In genomic region chr13:33284916-33285315, GRCh38 we compare ENCODE assay signal across 8 cellular contexts. TPM values are rescaled to one million over a fixed set of nuclear protein-coding genes. Genes with fewer than 3 reads are reported as not detected.
DNase-seq lines count a peak whose midpoint lies in the region; ATAC-seq and TF ChIP-seq lines count a peak whose summit lies in the region.

No MANE protein-coding gene starts in this region.

- no peaks in the 10 kb centered on the region for H3K9me3 ChIP-seq in CD4-positive, alpha-beta T cell (ENCODE audit: control insufficient read depth, low read length)
- no peaks in the 10 kb centered on the region for H3K9me3 ChIP-seq in right cardiac atrium (ENCODE audit: control insufficient read depth, low read length)
- no peaks in the 10 kb centered on the region for H3K9me3 ChIP-seq in sigmoid colon

- peak overlapping the region; percentile 85 for H3K4me3 ChIP-seq in right cardiac atrium (ENCODE audit: low read length)
- H3K4me3 ChIP-seq in sigmoid colon, result peak overlapping the region; percentile 60 to 69 (median 62)

- TF ChIP-seq CTCF in CD4-positive, alpha-beta T cell (IDR thresholded peaks at IDR 0.05), result no peak
- TF ChIP-seq CTCF in sigmoid colon (IDR thresholded peaks at IDR 0.05), result no peak

- H3K36me3 ChIP-seq in sigmoid colon, result no peaks in the 10 kb centered on the region

- no peak overlapping the region for H3K27ac ChIP-seq in CD4-positive, alpha-beta T cell (ENCODE audit: low read depth, low read length)
- H3K27ac ChIP-seq in right cardiac atrium (ENCODE audit: low read length) (peak overlapping the region; percentile 96), sigmoid colon (peak overlapping the region; percentile 89 to 94 (median 92))

- no peak overlapping the region for H3K27ac Mint-ChIP-seq in CD4-positive, alpha-beta T cell
- no peak overlapping the region for H3K27ac Mint-ChIP-seq in activated CD4-positive, alpha-beta memory T cell treated with anti-CD3 and anti-CD28 coated beads for 36 hours

- H3K4me1 ChIP-seq in right cardiac atrium (ENCODE audit: control insufficient read depth, insufficient read depth, low read length) (peaks cover 4% of the 10 kb centered on the region), sigmoid colon (peaks cover 0 to 56% (median 40%) of the 10 kb centered on the region in 4 donors)

- DNase-seq in CD4-positive, alpha-beta T cell, result no peak
- DNase-seq in HCEC 1CT, result peak; percentile 36
- no peak for DNase-seq in activated CD4-positive, alpha-beta memory T cell treated with anti-CD3 and anti-CD28 coated beads for 36 hours
- no peak for DNase-seq in right cardiac atrium
- no peak for DNase-seq in sigmoid colon
- DNase-seq in NCI-H226, result no peak
- no peak for DNase-seq in ecto neural progenitor cell (ENCODE audit: low spot score)
- DNase-seq in iPS-NIHi7 (ENCODE audit: extremely low spot score), result no peak

- H3K4me3 Mint-ChIP-seq in CD4-positive, alpha-beta T cell, result peak overlapping the region; percentile 63
- H3K4me3 Mint-ChIP-seq in activated CD4-positive, alpha-beta memory T cell treated with anti-CD3 and anti-CD28 coated beads for 36 hours, result peak overlapping the region; percentile 68

- POLR2A ChIA-PET in CD4-positive, alpha-beta T cell (lab: Charles Lee), result no interaction called here
- POLR2A ChIA-PET in activated CD4-positive, alpha-beta memory T cell treated with anti-CD3 and anti-CD28 coated beads for 36 hours (lab: Charles Lee), result no interaction called here

- peaks cover 31% of the 10 kb centered on the region for H3K27me3 ChIP-seq in CD4-positive, alpha-beta T cell (ENCODE audit: control insufficient read depth, insufficient read depth, low read length)
- H3K27me3 ChIP-seq in right cardiac atrium (ENCODE audit: control insufficient read depth, insufficient read depth), result no peaks in the 10 kb centered on the region
- no peaks in the 10 kb centered on the region for H3K27me3 ChIP-seq in sigmoid colon

- no peaks in the 10 kb centered on the region for H3K9me3 Mint-ChIP-seq in CD4-positive, alpha-beta T cell
- H3K9me3 Mint-ChIP-seq in activated CD4-positive, alpha-beta memory T cell treated with anti-CD3 and anti-CD28 coated beads for 36 hours, result no peaks in the 10 kb centered on the region

- CTCF ChIA-PET in CD4-positive, alpha-beta T cell (lab: Charles Lee), result no interaction called here
- CTCF ChIA-PET in activated CD4-positive, alpha-beta memory T cell treated with anti-CD3 and anti-CD28 coated beads for 36 hours (lab: Charles Lee), result no interaction called here

- ATAC-seq in CD4-positive, alpha-beta T cell (ENCODE audit: poor library complexity), result no peak
- peak; percentile 33 to 34 for ATAC-seq in right cardiac atrium

- TF ChIP-seq POLR2A in sigmoid colon (IDR thresholded peaks at IDR 0.05), result no peak

- TF ChIP-seq EP300 in sigmoid colon (IDR thresholded peaks at IDR 0.05), result no peak

- 3% methylated on average over 6 of the region's 6 CpGs for WGBS in right cardiac atrium
- WGBS in sigmoid colon, 2 donors, result 4 to 17% methylated on average over 6 of the region's 6 CpGs

- H3K27me3 Mint-ChIP-seq in CD4-positive, alpha-beta T cell, result peaks cover 64% of the 10 kb centered on the region
- H3K27me3 Mint-ChIP-seq in activated CD4-positive, alpha-beta memory T cell treated with anti-CD3 and anti-CD28 coated beads for 36 hours, result peaks cover 41% of the 10 kb centered on the region

- peaks cover 18% of the 10 kb centered on the region for H3K4me1 Mint-ChIP-seq in CD4-positive, alpha-beta T cell (ENCODE audit: low read depth)
- H3K4me1 Mint-ChIP-seq in activated CD4-positive, alpha-beta memory T cell treated with anti-CD3 and anti-CD28 coated beads for 36 hours (ENCODE audit: low read depth), result peaks cover 18% of the 10 kb centered on the region

- intact Hi-C loops in CD4-positive, alpha-beta T cell (cut with DNase I, micrococcal nuclease), result no loop called here
- intact Hi-C loops in activated CD4-positive, alpha-beta memory T cell treated with anti-CD3 and anti-CD28 coated beads for 36 hours (cut with micrococcal nuclease), result no loop called here
- intact Hi-C loops in right cardiac atrium (cut with DNase I), result loop anchor here in 3 of 4 donors (5.0 to 10.0 kb wide), 2 partner anchors 50 to 257 kb away; no protein-coding TSS in a partner anchor
- intact Hi-C loops in sigmoid colon (cut with DNase I), result loop anchor here (2.0 to 10.0 kb wide), 8 partner anchors 53 to 698 kb away; partner anchors contain the start of genes KL and PDS5B

- no peaks in the 10 kb centered on the region for H3K36me3 Mint-ChIP-seq in CD4-positive, alpha-beta T cell (ENCODE audit: low read depth)
- no peaks in the 10 kb centered on the region for H3K36me3 Mint-ChIP-seq in activated CD4-positive, alpha-beta memory T cell treated with anti-CD3 and anti-CD28 coated beads for 36 hours

RNA-seq across cellular contexts. Expression of gene STARD13, which starts 0.6 kb away (rescaled TPM):
- total RNA-seq in CD4-positive, alpha-beta T cell, result not detected
- under 1 TPM; 0.48 to 0.99 TPM for total RNA-seq in activated CD4-positive, alpha-beta memory T cell treated with anti-CD3 and anti-CD28 coated beads for 36 hours
- total RNA-seq in right cardiac atrium (10 to 100 TPM; 26.1 to 35.7 (median 30.7) TPM), sigmoid colon (100 to 1,000 TPM in 1 of 4 donors, 10 to 100 TPM in 3; 66.7 to 102 (median 81.8) TPM)
- polyA plus RNA-seq in right cardiac atrium (9.6 TPM), sigmoid colon (10 to 100 TPM in 1 of 3 donors, 1 to 10 TPM in 2; 3.7 to 14.1 (median 6.0) TPM)

Comparison
In these comparisons a context has a peak if more than half of its experiments do, and no peak if none do; other contexts are left out.
1. RNA of gene STARD13, which starts 0.6 kb away (total RNA-seq): 66.7 to 102 TPM in sigmoid colon and 26.1 to 35.7 TPM in right cardiac atrium; 0.48 to 0.99 TPM in activated CD4-positive, alpha-beta memory T cell treated with anti-CD3 and anti-CD28 coated beads for 36 hours and not detected in CD4-positive, alpha-beta T cell; every median in the first group is over 10 times any median in the second.
2. intact Hi-C loops: an anchor here in right cardiac atrium (5.0 to 10.0 kb wide) and sigmoid colon (2.0 to 10.0 kb wide); none called in CD4-positive, alpha-beta T cell and activated CD4-positive, alpha-beta memory T cell treated with anti-CD3 and anti-CD28 coated beads for 36 hours.